Comparison of ENCODE assay signal across 1 cellular context in the genomic region with DNA sequence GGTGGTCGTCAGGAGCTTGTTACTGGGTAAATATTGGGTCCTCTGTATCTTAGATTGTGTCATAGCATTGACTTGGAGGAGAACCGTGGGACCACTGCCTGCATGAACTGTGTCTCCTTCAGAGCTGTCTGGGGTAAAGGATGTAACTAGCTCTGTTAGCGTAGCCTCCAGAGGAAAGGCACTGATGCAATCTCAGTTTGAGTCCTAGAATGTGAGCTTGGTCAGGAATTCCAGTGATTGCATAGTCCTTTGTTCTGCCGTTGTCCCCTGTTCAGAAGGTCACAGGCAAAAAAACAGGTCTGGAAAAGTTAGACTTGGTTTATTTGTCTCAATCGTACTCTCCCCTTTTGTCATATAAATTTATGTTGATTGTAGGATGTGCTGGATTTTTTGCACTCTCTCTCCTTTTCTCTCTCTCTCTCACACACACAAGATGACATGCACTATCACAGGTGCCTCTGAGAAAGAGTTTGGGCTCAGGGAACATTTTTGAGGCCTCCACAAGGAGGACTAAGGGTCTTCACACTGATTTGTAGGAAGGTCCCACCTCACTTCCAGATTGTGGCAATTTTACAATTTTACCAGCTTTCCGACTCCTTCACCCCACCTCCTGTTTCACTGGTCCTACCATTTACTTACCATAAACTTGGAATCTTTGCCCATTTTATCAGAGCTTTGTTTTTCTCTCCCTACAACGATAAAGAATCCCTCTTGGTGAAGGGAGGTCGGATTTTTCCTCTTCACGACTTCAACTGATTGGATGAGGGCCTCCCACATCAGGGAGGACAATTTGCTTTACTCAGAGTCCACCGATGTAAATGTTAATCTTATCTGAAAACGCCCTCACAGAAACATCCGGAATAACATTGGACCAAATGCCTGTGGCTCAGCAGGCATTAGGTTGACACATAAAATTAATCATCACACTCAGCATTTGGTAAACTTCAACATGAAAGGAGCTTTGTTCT.
TF ChIP-seq lines count a peak whose summit lies in the region.

No MANE protein-coding gene starts in this region.

TF ChIP-seq in HepG2, 621 proteins besides CTCF, POLR2A, EP300 and RAD21 (continued from another document and continues in another):
- TF ChIP-seq, protein P1, sequence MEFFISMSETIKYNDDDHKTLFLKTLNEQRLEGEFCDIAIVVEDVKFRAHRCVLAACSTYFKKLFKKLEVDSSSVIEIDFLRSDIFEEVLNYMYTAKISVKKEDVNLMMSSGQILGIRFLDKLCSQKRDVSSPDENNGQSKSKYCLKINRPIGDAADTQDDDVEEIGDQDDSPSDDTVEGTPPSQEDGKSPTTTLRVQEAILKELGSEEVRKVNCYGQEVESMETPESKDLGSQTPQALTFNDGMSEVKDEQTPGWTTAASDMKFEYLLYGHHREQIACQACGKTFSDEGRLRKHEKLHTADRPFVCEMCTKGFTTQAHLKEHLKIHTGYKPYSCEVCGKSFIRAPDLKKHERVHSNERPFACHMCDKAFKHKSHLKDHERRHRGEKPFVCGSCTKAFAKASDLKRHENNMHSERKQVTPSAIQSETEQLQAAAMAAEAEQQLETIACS (CRISPR knock-in tag; IDR thresholded peaks at IDR 0.05) = no peak
- TF ChIP-seq HMG20B (CRISPR knock-in tag; conservative IDR thresholded peaks at IDR 0.05) = peak; percentile 97
- TF ChIP-seq KDM3A (CRISPR knock-in tag; IDR thresholded peaks at IDR 0.05; ENCODE audit: low read depth) = peak; percentile 81; the same call in 1 of the 2 replicates
- TF ChIP-seq, protein P2, sequence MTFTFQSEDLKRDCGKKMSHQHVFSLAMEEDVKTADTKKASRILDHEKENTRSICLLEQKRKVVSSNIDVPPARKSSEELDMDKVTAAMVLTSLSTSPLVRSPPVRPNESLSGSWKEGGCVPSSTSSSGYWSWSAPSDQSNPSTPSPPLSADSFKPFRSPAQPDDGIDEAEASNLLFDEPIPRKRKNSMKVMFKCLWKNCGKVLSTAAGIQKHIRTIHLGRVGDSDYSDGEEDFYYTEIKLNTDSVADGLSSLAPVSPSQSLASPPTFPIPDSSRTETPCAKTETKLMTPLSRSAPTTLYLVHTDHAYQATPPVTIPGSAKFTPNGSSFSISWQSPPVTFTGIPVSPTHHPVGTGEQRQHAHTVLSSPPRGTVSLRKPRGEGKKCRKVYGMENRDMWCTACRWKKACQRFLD (CRISPR knock-in tag; IDR thresholded peaks at IDR 0.05; ENCODE audit: borderline replicate concordance) = no peak
- TF ChIP-seq ZNF776 (CRISPR knock-in tag; IDR thresholded peaks at IDR 0.05) = no peak
- TF ChIP-seq, protein P3, sequence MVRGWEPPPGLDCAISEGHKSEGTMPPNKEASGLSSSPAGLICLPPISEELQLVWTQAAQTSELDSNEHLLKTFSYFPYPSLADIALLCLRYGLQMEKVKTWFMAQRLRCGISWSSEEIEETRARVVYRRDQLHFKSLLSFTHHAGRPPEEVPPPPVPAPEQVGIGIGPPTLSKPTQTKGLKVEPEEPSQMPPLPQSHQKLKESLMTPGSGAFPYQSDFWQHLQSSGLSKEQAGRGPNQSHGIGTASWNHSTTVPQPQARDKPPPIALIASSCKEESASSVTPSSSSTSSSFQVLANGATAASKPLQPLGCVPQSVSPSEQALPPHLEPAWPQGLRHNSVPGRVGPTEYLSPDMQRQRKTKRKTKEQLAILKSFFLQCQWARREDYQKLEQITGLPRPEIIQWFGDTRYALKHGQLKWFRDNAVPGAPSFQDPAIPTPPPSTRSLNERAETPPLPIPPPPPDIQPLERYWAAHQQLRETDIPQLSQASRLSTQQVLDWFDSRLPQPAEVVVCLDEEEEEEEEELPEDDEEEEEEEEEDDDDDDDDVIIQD (CRISPR knock-in tag; IDR thresholded peaks at IDR 0.05; ENCODE audit: low read depth) = peak; percentile 83
- TF ChIP-seq, protein P4, sequence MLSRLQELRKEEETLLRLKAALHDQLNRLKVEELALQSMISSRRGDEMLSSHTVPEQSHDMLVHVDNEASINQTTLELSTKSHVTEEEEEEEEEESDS (CRISPR knock-in tag; IDR thresholded peaks at IDR 0.05; ENCODE audit: borderline replicate concordance) = no peak
- TF ChIP-seq, protein P5, sequence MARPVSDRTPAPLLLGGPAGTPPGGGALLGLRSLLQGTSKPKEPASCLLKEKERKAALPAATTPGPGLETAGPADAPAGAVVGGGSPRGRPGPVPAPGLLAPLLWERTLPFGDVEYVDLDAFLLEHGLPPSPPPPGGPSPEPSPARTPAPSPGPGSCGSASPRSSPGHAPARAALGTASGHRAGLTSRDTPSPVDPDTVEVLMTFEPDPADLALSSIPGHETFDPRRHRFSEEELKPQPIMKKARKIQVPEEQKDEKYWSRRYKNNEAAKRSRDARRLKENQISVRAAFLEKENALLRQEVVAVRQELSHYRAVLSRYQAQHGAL (CRISPR knock-in tag; IDR thresholded peaks at IDR 0.05; ENCODE audit: not compliant biosample characterization) = no peak
- no peak for TF ChIP-seq SIN3B (IDR thresholded peaks at IDR 0.05; ENCODE audit: low read length)
- TF ChIP-seq ZNF451 (CRISPR knock-in tag; IDR thresholded peaks at IDR 0.05) = 0 out of 2 replicates have a peak, but pooled peaks have one; percentile 60
- TF ChIP-seq SMARCE1 (IDR thresholded peaks at IDR 0.05; ENCODE audit: borderline replicate concordance) = no peak
- no peak for TF ChIP-seq RNF2 (conservative IDR thresholded peaks at IDR 0.05; ENCODE audit: low read depth)
- TF ChIP-seq, protein P6, sequence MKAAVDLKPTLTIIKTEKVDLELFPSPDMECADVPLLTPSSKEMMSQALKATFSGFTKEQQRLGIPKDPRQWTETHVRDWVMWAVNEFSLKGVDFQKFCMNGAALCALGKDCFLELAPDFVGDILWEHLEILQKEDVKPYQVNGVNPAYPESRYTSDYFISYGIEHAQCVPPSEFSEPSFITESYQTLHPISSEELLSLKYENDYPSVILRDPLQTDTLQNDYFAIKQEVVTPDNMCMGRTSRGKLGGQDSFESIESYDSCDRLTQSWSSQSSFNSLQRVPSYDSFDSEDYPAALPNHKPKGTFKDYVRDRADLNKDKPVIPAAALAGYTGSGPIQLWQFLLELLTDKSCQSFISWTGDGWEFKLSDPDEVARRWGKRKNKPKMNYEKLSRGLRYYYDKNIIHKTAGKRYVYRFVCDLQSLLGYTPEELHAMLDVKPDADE (CRISPR knock-in tag; IDR thresholded peaks at IDR 0.05) = no peak
- no peak for TF ChIP-seq ZNF737 (CRISPR knock-in tag; IDR thresholded peaks at IDR 0.05; ENCODE audit: borderline replicate concordance)
- TF ChIP-seq ZNF234 (CRISPR knock-in tag; conservative IDR thresholded peaks at IDR 0.05) = no peak
- no peak for TF ChIP-seq ZNF782 (CRISPR knock-in tag; IDR thresholded peaks at IDR 0.05; ENCODE audit: borderline replicate concordance)
- TF ChIP-seq ZNF260 (CRISPR knock-in tag; IDR thresholded peaks at IDR 0.05; ENCODE audit: borderline replicate concordance, low read depth) = no peak
- TF ChIP-seq, protein P7, sequence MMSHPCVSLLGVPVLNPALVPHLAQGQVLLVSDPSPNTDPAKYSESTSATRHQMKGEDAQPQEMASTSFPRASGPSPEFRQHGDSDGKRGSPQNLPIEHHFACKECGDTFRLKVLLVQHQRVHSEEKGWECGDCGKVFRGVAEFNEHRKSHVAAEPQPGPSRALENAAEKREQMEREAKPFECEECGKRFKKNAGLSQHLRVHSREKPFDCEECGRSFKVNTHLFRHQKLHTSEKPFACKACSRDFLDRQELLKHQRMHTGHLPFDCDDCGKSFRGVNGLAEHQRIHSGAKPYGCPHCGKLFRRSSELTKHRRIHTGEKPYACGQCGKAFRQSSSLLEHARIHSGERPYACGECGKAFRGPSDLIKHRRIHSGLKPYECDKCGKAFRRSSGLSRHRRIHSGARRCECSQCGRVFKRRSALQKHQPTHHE (CRISPR knock-in tag; IDR thresholded peaks at IDR 0.05; ENCODE audit: borderline replicate concordance) = no peak
- no peak for TF ChIP-seq ADNP (CRISPR knock-in tag; IDR thresholded peaks at IDR 0.05)
- no peak for TF ChIP-seq ZNF674 (CRISPR knock-in tag; IDR thresholded peaks at IDR 0.05; ENCODE audit: low read depth)
- TF ChIP-seq ZFP41 (CRISPR knock-in tag; IDR thresholded peaks at IDR 0.05; ENCODE audit: borderline replicate concordance) = no peak
- TF ChIP-seq YEATS4 (CRISPR knock-in tag; IDR thresholded peaks at IDR 0.05; ENCODE audit: borderline replicate concordance) = no peak
- TF ChIP-seq ZNF546 (CRISPR knock-in tag; conservative IDR thresholded peaks at IDR 0.05) = no peak
- TF ChIP-seq HNRNPH1 (optimal IDR thresholded peaks at IDR 0.05; ENCODE audit: low read depth, low read length) = no peak
- TF ChIP-seq BCL6 (CRISPR knock-in tag; IDR thresholded peaks at IDR 0.05) = peak; percentile 98
- peak; percentile 77 for TF ChIP-seq TBL1XR1 (IDR thresholded peaks at IDR 0.05; ENCODE audit: borderline replicate concordance, low read length, partially characterized antibody)
- TF ChIP-seq, protein P8, sequence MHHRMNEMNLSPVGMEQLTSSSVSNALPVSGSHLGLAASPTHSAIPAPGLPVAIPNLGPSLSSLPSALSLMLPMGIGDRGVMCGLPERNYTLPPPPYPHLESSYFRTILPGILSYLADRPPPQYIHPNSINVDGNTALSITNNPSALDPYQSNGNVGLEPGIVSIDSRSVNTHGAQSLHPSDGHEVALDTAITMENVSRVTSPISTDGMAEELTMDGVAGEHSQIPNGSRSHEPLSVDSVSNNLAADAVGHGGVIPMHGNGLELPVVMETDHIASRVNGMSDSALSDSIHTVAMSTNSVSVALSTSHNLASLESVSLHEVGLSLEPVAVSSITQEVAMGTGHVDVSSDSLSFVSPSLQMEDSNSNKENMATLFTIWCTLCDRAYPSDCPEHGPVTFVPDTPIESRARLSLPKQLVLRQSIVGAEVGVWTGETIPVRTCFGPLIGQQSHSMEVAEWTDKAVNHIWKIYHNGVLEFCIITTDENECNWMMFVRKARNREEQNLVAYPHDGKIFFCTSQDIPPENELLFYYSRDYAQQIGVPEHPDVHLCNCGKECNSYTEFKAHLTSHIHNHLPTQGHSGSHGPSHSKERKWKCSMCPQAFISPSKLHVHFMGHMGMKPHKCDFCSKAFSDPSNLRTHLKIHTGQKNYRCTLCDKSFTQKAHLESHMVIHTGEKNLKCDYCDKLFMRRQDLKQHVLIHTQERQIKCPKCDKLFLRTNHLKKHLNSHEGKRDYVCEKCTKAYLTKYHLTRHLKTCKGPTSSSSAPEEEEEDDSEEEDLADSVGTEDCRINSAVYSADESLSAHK (CRISPR knock-in tag; IDR thresholded peaks at IDR 0.05; ENCODE audit: borderline replicate concordance) = no peak
- peak; percentile 88 for TF ChIP-seq FOSL2 (CRISPR knock-in tag; IDR thresholded peaks at IDR 0.05)
- peak; percentile 58; the same call in 1 of the 2 replicates for TF ChIP-seq ZBTB21 (CRISPR knock-in tag; IDR thresholded peaks at IDR 0.05)
- TF ChIP-seq, protein P9, sequence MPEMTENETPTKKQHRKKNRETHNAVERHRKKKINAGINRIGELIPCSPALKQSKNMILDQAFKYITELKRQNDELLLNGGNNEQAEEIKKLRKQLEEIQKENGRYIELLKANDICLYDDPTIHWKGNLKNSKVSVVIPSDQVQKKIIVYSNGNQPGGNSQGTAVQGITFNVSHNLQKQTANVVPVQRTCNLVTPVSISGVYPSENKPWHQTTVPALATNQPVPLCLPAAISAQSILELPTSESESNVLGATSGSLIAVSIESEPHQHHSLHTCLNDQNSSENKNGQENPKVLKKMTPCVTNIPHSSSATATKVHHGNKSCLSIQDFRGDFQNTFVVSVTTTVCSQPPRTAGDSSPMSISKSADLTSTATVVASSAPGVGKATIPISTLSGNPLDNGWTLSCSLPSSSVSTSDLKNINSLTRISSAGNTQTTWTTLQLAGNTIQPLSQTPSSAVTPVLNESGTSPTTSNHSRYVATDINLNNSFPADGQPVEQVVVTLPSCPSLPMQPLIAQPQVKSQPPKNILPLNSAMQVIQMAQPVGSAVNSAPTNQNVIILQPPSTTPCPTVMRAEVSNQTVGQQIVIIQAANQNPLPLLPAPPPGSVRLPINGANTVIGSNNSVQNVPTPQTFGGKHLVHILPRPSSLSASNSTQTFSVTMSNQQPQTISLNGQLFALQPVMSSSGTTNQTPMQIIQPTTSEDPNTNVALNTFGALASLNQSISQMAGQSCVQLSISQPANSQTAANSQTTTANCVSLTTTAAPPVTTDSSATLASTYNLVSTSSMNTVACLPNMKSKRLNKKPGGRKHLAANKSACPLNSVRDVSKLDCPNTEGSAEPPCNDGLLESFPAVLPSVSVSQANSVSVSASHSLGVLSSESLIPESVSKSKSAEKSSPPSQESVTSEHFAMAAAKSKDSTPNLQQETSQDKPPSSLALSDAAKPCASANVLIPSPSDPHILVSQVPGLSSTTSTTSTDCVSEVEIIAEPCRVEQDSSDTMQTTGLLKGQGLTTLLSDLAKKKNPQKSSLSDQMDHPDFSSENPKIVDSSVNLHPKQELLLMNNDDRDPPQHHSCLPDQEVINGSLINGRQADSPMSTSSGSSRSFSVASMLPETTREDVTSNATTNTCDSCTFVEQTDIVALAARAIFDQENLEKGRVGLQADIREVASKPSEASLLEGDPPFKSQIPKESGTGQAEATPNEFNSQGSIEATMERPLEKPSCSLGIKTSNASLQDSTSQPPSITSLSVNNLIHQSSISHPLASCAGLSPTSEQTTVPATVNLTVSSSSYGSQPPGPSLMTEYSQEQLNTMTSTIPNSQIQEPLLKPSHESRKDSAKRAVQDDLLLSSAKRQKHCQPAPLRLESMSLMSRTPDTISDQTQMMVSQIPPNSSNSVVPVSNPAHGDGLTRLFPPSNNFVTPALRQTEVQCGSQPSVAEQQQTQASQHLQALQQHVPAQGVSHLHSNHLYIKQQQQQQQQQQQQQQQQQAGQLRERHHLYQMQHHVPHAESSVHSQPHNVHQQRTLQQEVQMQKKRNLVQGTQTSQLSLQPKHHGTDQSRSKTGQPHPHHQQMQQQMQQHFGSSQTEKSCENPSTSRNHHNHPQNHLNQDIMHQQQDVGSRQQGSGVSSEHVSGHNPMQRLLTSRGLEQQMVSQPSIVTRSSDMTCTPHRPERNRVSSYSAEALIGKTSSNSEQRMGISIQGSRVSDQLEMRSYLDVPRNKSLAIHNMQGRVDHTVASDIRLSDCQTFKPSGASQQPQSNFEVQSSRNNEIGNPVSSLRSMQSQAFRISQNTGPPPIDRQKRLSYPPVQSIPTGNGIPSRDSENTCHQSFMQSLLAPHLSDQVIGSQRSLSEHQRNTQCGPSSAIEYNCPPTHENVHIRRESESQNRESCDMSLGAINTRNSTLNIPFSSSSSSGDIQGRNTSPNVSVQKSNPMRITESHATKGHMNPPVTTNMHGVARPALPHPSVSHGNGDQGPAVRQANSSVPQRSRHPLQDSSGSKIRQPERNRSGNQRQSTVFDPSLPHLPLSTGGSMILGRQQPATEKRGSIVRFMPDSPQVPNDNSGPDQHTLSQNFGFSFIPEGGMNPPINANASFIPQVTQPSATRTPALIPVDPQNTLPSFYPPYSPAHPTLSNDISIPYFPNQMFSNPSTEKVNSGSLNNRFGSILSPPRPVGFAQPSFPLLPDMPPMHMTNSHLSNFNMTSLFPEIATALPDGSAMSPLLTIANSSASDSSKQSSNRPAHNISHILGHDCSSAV (CRISPR knock-in tag; IDR thresholded peaks at IDR 0.05; ENCODE audit: borderline replicate concordance) = no peak
- no peak for TF ChIP-seq SNRNP70 (IDR thresholded peaks at IDR 0.05; ENCODE audit: low read depth, low read length)
- TF ChIP-seq ZNF883 (CRISPR knock-in tag; IDR thresholded peaks at IDR 0.05; ENCODE audit: not compliant biosample characterization) = no peak
- no peak for TF ChIP-seq RFXAP (CRISPR knock-in tag; IDR thresholded peaks at IDR 0.05; ENCODE audit: borderline replicate concordance)
- TF ChIP-seq, protein P10, sequence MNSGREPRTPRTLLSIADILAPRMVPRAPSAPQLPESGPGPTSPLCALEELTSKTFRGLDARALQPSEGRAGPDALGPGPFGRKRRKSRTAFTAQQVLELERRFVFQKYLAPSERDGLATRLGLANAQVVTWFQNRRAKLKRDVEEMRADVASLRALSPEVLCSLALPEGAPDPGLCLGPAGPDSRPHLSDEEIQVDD (CRISPR knock-in tag; IDR thresholded peaks at IDR 0.05; ENCODE audit: borderline replicate concordance) = no peak
- peak; percentile 53 for TF ChIP-seq MAFF (IDR thresholded peaks at IDR 0.05; ENCODE audit: low read depth, low read length)
